14 cellular contexts compared by ENCODE assay signal in genomic region chr13:27353653-27354052, GRCh38.
A peak's percentile ranks its signal among the peaks of the same experiment; 100 is the strongest.
DNase-seq lines count a peak whose midpoint lies in the region; ATAC-seq and TF ChIP-seq lines count a peak whose summit lies in the region.
"Had no signal": no experiment of that assay in that cellular context is flagged by ENCODE, and none has a peak within 500 bp of the region (broad histone marks: within the 10 kb centered on the region; RNA-seq: fewer than 3 reads in every experiment).

No MANE protein-coding gene starts in this region.

- H3K4me1 ChIP-seq in OCI-LY3 (ENCODE audit: low read length): peaks cover 53% of the 10 kb centered on the region
- H3K4me1 ChIP-seq in osteoblast (ENCODE audit: insufficient read depth, low read length): peaks cover 12% of the 10 kb centered on the region
- H3K4me1 ChIP-seq: body of pancreas, SJCRH30 had no signal

- H3K36me3 Mint-ChIP-seq in activated naive CD8-positive, alpha-beta T cell treated with anti-CD3 and anti-CD28 coated beads for 36 hours: no peaks in the 10 kb centered on the region

- H3K27ac ChIP-seq in OCI-LY3 (ENCODE audit: low read length) (peak overlapping the region; percentile 88), dorsolateral prefrontal cortex (peak overlapping the region in 49 of 59 donors; percentile 4 to 89 (median 72)), osteoblast (ENCODE audit: low read depth, low read length) (no peak overlapping the region)
- H3K27ac ChIP-seq: body of pancreas, SJCRH30 had no signal

- peak overlapping the region; percentile 1 for H3K4me3 ChIP-seq in GM12865 (ENCODE audit: low read depth, low read length)
- H3K4me3 ChIP-seq in OCI-LY3 (ENCODE audit: low read length): peak overlapping the region; percentile 72
- peak overlapping the region in 8 of 59 donors; percentile 0 to 43 (median 6) for H3K4me3 ChIP-seq in dorsolateral prefrontal cortex
- no peak overlapping the region for H3K4me3 ChIP-seq in osteoblast (ENCODE audit: insufficient read depth, low read length)
- H3K4me3 ChIP-seq: body of pancreas, SJCRH30 had no signal

- H3K9me3 Mint-ChIP-seq in activated naive CD8-positive, alpha-beta T cell treated with anti-CD3 and anti-CD28 coated beads for 36 hours: peaks cover 3% of the 10 kb centered on the region

- peaks cover 7% of the 10 kb centered on the region for H3K27me3 Mint-ChIP-seq in activated naive CD8-positive, alpha-beta T cell treated with anti-CD3 and anti-CD28 coated beads for 36 hours

- H4K20me1 ChIP-seq in OCI-LY3 (ENCODE audit: insufficient read depth, low read length) (no peaks in the 10 kb centered on the region), osteoblast (ENCODE audit: insufficient read depth, low read length) (no peaks in the 10 kb centered on the region)

- peak overlapping the region; percentile 55 for H2AFZ ChIP-seq in OCI-LY3 (ENCODE audit: low read depth, low read length)
- H2AFZ ChIP-seq in osteoblast (ENCODE audit: low read length): no peak overlapping the region

- no peak overlapping the region for H3K4me3 Mint-ChIP-seq in activated naive CD8-positive, alpha-beta T cell treated with anti-CD3 and anti-CD28 coated beads for 36 hours

- H3K4me2 ChIP-seq in OCI-LY3 (ENCODE audit: low read length) (peak overlapping the region; percentile 89), osteoblast (ENCODE audit: insufficient read depth, low read length) (peak overlapping the region; percentile 46)

- peak overlapping the region; percentile 65 for H3K9ac ChIP-seq in OCI-LY3 (ENCODE audit: low read length)

- H3K27me3 ChIP-seq in OCI-LY3 (ENCODE audit: low read depth, low read length): no peaks in the 10 kb centered on the region
- H3K27me3 ChIP-seq in dorsolateral prefrontal cortex: peaks cover 0 to 3% (median 0%) of the 10 kb centered on the region in 45 donors
- no peaks in the 10 kb centered on the region for H3K27me3 ChIP-seq in osteoblast (ENCODE audit: insufficient read depth, low read length)
- H3K27me3 ChIP-seq: body of pancreas, SJCRH30 had no signal

- DNase-seq in GM12865 (ENCODE audit: low read depth): no peak
- no peak for DNase-seq in dorsolateral prefrontal cortex
- DNase-seq in osteoblast (ENCODE audit: insufficient read length, low spot score, missing footprints): no peak
- DNase-seq in activated CD8-positive, alpha-beta memory T cell treated with anti-CD3 and anti-CD28 coated beads for 24 hours: no peak
- DNase-seq in activated naive CD8-positive, alpha-beta T cell treated with anti-CD3 and anti-CD28 coated beads for 36 hours: no peak
- DNase-seq: activated effector memory CD4-positive, alpha-beta T cell treated with Interleukin-2 at 50 U/mL for 16 hours; body of pancreas; glutamatergic neuron; NCI-H187 treated with DMSO at 0.1 percent for 48 hours; NCI-H774; SJCRH30 had no signal

- no peak overlapping the region for H3K27ac Mint-ChIP-seq in activated naive CD8-positive, alpha-beta T cell treated with anti-CD3 and anti-CD28 coated beads for 36 hours

- H3K4me1 Mint-ChIP-seq in activated naive CD8-positive, alpha-beta T cell treated with anti-CD3 and anti-CD28 coated beads for 36 hours: peaks cover 2% of the 10 kb centered on the region

- H3K36me3 ChIP-seq in OCI-LY3 (replicated peaks; ENCODE audit: low read depth, low read length) (no peaks in the 10 kb centered on the region), osteoblast (ENCODE audit: insufficient read depth, low read length) (no peaks in the 10 kb centered on the region)
- H3K36me3 ChIP-seq: SJCRH30 had no signal

- TF ChIP-seq CTCF in GM12865 (IDR thresholded peaks at IDR 0.05; ENCODE audit: insufficient read depth, low read depth, low read length, missing control alignments) (no peak), OCI-LY3 (IDR thresholded peaks at IDR 0.05; ENCODE audit: low read depth, low read length) (no peak), dorsolateral prefrontal cortex (IDR thresholded peaks at IDR 0.05 in 54 of 56, conservative IDR thresholded peaks at IDR 0.05 in 2 of 56; ENCODE audit: low read depth in 1 of 56, partially characterized antibody in 56 of 56) (no peak), osteoblast (IDR thresholded peaks at IDR 0.05; ENCODE audit: extremely low read depth, low read depth, low read length) (no peak)

- no peaks in the 10 kb centered on the region for H3K79me2 ChIP-seq in OCI-LY3 (ENCODE audit: low read length)
- H3K79me2 ChIP-seq in osteoblast (ENCODE audit: insufficient read depth, low read length): no peaks in the 10 kb centered on the region

- H3K9me3 ChIP-seq in OCI-LY3 (ENCODE audit: insufficient read depth, low read length): no peaks in the 10 kb centered on the region
- H3K9me3 ChIP-seq in osteoblast (ENCODE audit: low read depth, low read length): no peaks in the 10 kb centered on the region
- H3K9me3 ChIP-seq: body of pancreas, SJCRH30 had no signal

- intact Hi-C loops in dorsolateral prefrontal cortex (cut with DNase I): loop anchor here (5.0 to 10.0 kb wide), 2 partner anchors 61 to 179 kb away; partner anchors contain the start of gene USP12 (in 2 of the 2)

- ATAC-seq in HG03521 (IDR thresholded peaks at IDR 0.05; ENCODE audit: unreplicated experiment): no peak
- no peak for ATAC-seq in GM21717 (IDR thresholded peaks at IDR 0.05; ENCODE audit: unreplicated experiment)
- ATAC-seq: body of pancreas had no signal
